In genomic region chr14:99380402-99380801, GRCh38 we compare ENCODE assay signal across 15 cellular contexts.
"Had no signal": no experiment of that assay in that cellular context is flagged by ENCODE, and none has a peak within 500 bp of the region (broad histone marks: within the 10 kb centered on the region; RNA-seq: fewer than 3 reads in every experiment).

No MANE protein-coding gene starts in this region.

- H3K27ac Mint-ChIP-seq: activated CD4-positive, alpha-beta memory T cell treated with anti-CD3 and anti-CD28 coated beads, Interleukin-2, amount 10 ng/mL, durations not matched to agents 7 days and 5 days; activated CD4-positive, alpha-beta T cell treated with anti-CD3 and anti-CD28 coated beads for 36 hours; activated naive CD4-positive, alpha-beta T cell treated with anti-CD3 and anti-CD28 coated beads for 36 hours; activated T-helper 1 cell treated with anti-CD3 and anti-CD28 coated beads, Interleukin-12 subunit alpha, Interleukin-12 subunit beta, Interleukin-2, Interleukin-4 antibody, amounts not matched to agents 30 ng/mL and 10 ng/mL and 1 ng/mL, durations not matched to agents 14 hours and 24 hours and 36 hours had no signal

- H3K9me3 ChIP-seq: esophagus squamous epithelium, lower lobe of right lung, pancreas, vagina had no signal

- H3K36me3 ChIP-seq: esophagus squamous epithelium, lower lobe of right lung, pancreas, vagina had no signal

- H3K9me3 Mint-ChIP-seq: activated CD4-positive, alpha-beta memory T cell treated with anti-CD3 and anti-CD28 coated beads, Interleukin-2, amount 10 ng/mL, durations not matched to agents 7 days and 5 days; activated naive CD4-positive, alpha-beta T cell treated with anti-CD3 and anti-CD28 coated beads for 36 hours; activated T-helper 1 cell treated with anti-CD3 and anti-CD28 coated beads, Interleukin-12 subunit alpha, Interleukin-12 subunit beta, Interleukin-2, Interleukin-4 antibody, amounts not matched to agents 30 ng/mL and 10 ng/mL and 1 ng/mL, durations not matched to agents 14 hours and 24 hours and 36 hours; neural crest cell had no signal

- H3K27ac ChIP-seq: esophagus squamous epithelium, lower lobe of right lung, pancreas, vagina, VCaP had no signal

- H3K4me1 Mint-ChIP-seq: activated CD4-positive, alpha-beta memory T cell treated with anti-CD3 and anti-CD28 coated beads, Interleukin-2, amount 10 ng/mL, durations not matched to agents 7 days and 5 days; activated CD4-positive, alpha-beta T cell treated with anti-CD3 and anti-CD28 coated beads for 36 hours; neural crest cell had no signal

- H3K4me3 Mint-ChIP-seq: activated CD4-positive, alpha-beta memory T cell treated with anti-CD3 and anti-CD28 coated beads, Interleukin-2, amount 10 ng/mL, durations not matched to agents 7 days and 5 days; activated CD4-positive, alpha-beta T cell treated with anti-CD3 and anti-CD28 coated beads for 36 hours; activated naive CD4-positive, alpha-beta T cell treated with anti-CD3 and anti-CD28 coated beads for 36 hours; activated T-helper 1 cell treated with anti-CD3 and anti-CD28 coated beads, Interleukin-12 subunit alpha, Interleukin-12 subunit beta, Interleukin-2, Interleukin-4 antibody, amounts not matched to agents 30 ng/mL and 10 ng/mL and 1 ng/mL, durations not matched to agents 14 hours and 24 hours and 36 hours; neural crest cell had no signal

- H3K27me3 ChIP-seq: pancreas, vagina had no signal

- ATAC-seq: activated CD4-positive, alpha-beta T cell treated with anti-CD3 and anti-CD28 coated beads for 36 hours; lower lobe of right lung; pancreas had no signal

- DNase-seq: activated CD4-positive, alpha-beta memory T cell treated with anti-CD3 and anti-CD28 coated beads, Interleukin-2, amount 10 ng/mL, durations not matched to agents 7 days and 5 days; activated CD4-positive, alpha-beta T cell treated with anti-CD3 and anti-CD28 coated beads for 36 hours; activated CD8-positive, alpha-beta memory T cell treated with anti-CD3 and anti-CD28 coated beads, Interleukin-2, amount 50 U/mL, for 48 hours; activated naive CD4-positive, alpha-beta T cell treated with anti-CD3 and anti-CD28 coated beads for 36 hours; esophagus squamous epithelium; foreskin fibroblast; glutamatergic neuron; lower lobe of right lung; pancreas; stimulated activated CD4-positive, alpha-beta T cell treated with anti-CD3 and anti-CD28 coated beads, Interleukin-12 subunit alpha, Interleukin-12 subunit beta, amount 100 ng/mL, for 4 hours; T-helper 9 cell had no signal

- H3K4me3 ChIP-seq: esophagus squamous epithelium, lower lobe of right lung, pancreas, vagina had no signal

- H3K4me1 ChIP-seq: lower lobe of right lung, vagina had no signal
